Comparison of ENCODE assay signal across 8 cellular contexts in genomic region chr10:1048732-1049424, GRCh38. TPM values are rescaled to one million over a fixed set of nuclear protein-coding genes. Genes with fewer than 3 reads are reported as not detected.
A peak's percentile ranks its signal among the peaks of the same experiment; 100 is the strongest.
DNase-seq lines count a peak whose midpoint lies in the region; ATAC-seq and TF ChIP-seq lines count a peak whose summit lies in the region.

Gene IDI1, minus strand, starts transcription at chr10:1049119. Its CDS starts 116 bp downstream, at chr10:1049003.

- ATAC-seq in GM18505 (IDR thresholded peaks at IDR 0.05; ENCODE audit: unreplicated experiment) (peak; percentile 80), HG02970 (IDR thresholded peaks at IDR 0.05; ENCODE audit: low FRiP score, unreplicated experiment) (peak; percentile 83), left ventricle myocardium superior (peak; percentile 95)

- peak; percentile 98 for TF ChIP-seq POLR2A in GM18505 (IDR thresholded peaks at IDR 0.05; ENCODE audit: borderline replicate concordance, extremely low read depth, insufficient read depth, insufficient read length)
- TF ChIP-seq POLR2A in prostate gland (IDR thresholded peaks at IDR 0.05), result peak; percentile 88

- H3K27me3 ChIP-seq in prostate gland (replicated peaks; ENCODE audit: insufficient read depth), result no peaks in the 10 kb centered on the region

- H3K9me3 ChIP-seq in prostate gland, result no peaks in the 10 kb centered on the region

- DNase-seq in NCI-H187 treated with DMSO at 0.1 percent for 48 hours (lab: John Stamatoyannopoulos, UW) (peak; percentile 88), T-helper 2 cell (peak; percentile 92 to 100 (median 96)), left ventricle myocardium superior (peak; percentile 98), prostate gland (ENCODE audit: low spot score) (peak; percentile 96), ureter (ENCODE audit: low spot score) (peak; percentile 98)

- peak within 1 kb of the TSS; percentile 99 for H3K27ac ChIP-seq in angular gyrus (ENCODE audit: low read depth, low read length)
- H3K27ac ChIP-seq in prostate gland, result peak within 1 kb of the TSS; percentile 99 to 100

- H3K36me3 ChIP-seq in prostate gland, result no peaks in the 10 kb centered on the region

- intact Hi-C loops in left ventricle myocardium superior (cut with micrococcal nuclease), result no loop called here
- intact Hi-C loops in prostate gland (cut with DNase I), result loop anchor here (2.0 to 5.0 kb wide), 2 partner anchors 60 to 117 kb away; partner anchors contain the start of genes GTPBP4 and LARP4B

- peaks cover 3% of the 10 kb centered on the region for H3K4me1 ChIP-seq in prostate gland (replicated peaks)

- H3K4me3 ChIP-seq in prostate gland, result peak within 1 kb of the TSS; percentile 80 to 83

- peak in 1 of 4 experiments; percentile 20 for TF ChIP-seq CTCF in prostate gland (IDR thresholded peaks at IDR 0.05)

- under 1% methylated on average over 68 of the region's 83 CpGs for WGBS in prostate gland

RNA-seq across cellular contexts. Expression of gene IDI1, which starts in this region (rescaled TPM):
- total RNA-seq in left ventricle myocardium superior (15.8 TPM), prostate gland (10 to 100 TPM; 30.9 to 36.8 TPM), ureter (36.2 TPM)

Comparison
In these comparisons a context has a peak if more than half of its experiments do, and no peak if none do; other contexts are left out.
1. Peak in every context shown above with its lines: DNase-seq, ATAC-seq, H3K4me3 ChIP-seq and H3K27ac ChIP-seq.